Comparison of ENCODE assay signal across 15 cellular contexts in genomic region chr2:235901243-235901642, GRCh38.
DNase-seq lines count a peak whose midpoint lies in the region; ATAC-seq and TF ChIP-seq lines count a peak whose summit lies in the region.
"Had no signal": no experiment of that assay in that cellular context is flagged by ENCODE, and none has a peak within 500 bp of the region (broad histone marks: within the 10 kb centered on the region; RNA-seq: fewer than 3 reads in every experiment).

No MANE protein-coding gene starts in this region.

- POLR2A ChIA-PET in IMR-90 (lab: Charles Lee; ENCODE audit: unreplicated experiment) = no interaction called here

- H3K9me1 ChIP-seq in IMR-90 (ENCODE audit: insufficient read depth, low read length) = no peaks in the 10 kb centered on the region; the same call in 1 of the 2 replicates

- DNase-seq in IMR-90 = no peak
- peak; percentile 25 for DNase-seq in colonic mucosa
- peak; percentile 17 for DNase-seq in foreskin melanocyte
- peak in 1 of 3 donors; percentile 9 for DNase-seq in mucosa of descending colon
- DNase-seq in occipital lobe (lab: John Stamatoyannopoulos, UW) = no peak
- DNase-seq in foreskin fibroblast = no peak
- DNase-seq: BE2C; CD4-positive, alpha-beta memory T cell; COR-L47; H7 had no signal

- H2AFZ ChIP-seq in IMR-90 (replicated peaks; ENCODE audit: low read length, poor library complexity) = no peak overlapping the region
- H2AFZ ChIP-seq: GM23338 had no signal

- H3K79me1 ChIP-seq in IMR-90 (ENCODE audit: low read depth in 1 of 2, low read length in 2 of 2) = no peaks in the 10 kb centered on the region

- no peak overlapping the region for H4K5ac ChIP-seq in IMR-90 (ENCODE audit: low read depth, low read length)

- H3K4me1 ChIP-seq in IMR-90 (ENCODE audit: control insufficient read depth, insufficient read depth, low read length) (no peaks in the 10 kb centered on the region; the same call in 1 of the 2 replicates), colonic mucosa (no peaks in the 10 kb centered on the region), mucosa of descending colon (ENCODE audit: low read depth) (no peaks in the 10 kb centered on the region)
- H3K4me1 ChIP-seq: A549, BE2C had no signal

- H3K27ac ChIP-seq in IMR-90 (ENCODE audit: insufficient read depth, low read length) (no peak overlapping the region), colonic mucosa (no peak overlapping the region)
- H3K27ac ChIP-seq: A549, C4-2B had no signal

- no peak overlapping the region for H2AK5ac ChIP-seq in IMR-90 (ENCODE audit: low read depth, low read length)

- no peak overlapping the region for H3K4me3 ChIP-seq in IMR-90 (ENCODE audit: insufficient read depth, low read depth, low read length)
- no peak overlapping the region for H3K4me3 ChIP-seq in colonic mucosa
- H3K4me3 ChIP-seq in mucosa of descending colon = no peak overlapping the region
- H3K4me3 ChIP-seq in foreskin fibroblast (ENCODE audit: low read depth in 1 of 2, low read length in 2 of 2) = no peak overlapping the region
- H3K4me3 ChIP-seq: A549, GM23338 had no signal

- H4K8ac ChIP-seq in IMR-90 (ENCODE audit: low read depth in 2 of 2, low read length in 2 of 2) = no peak overlapping the region

- H3K14ac ChIP-seq in IMR-90 (replicated peaks; ENCODE audit: low read depth, low read length) = no peak overlapping the region

- no peak overlapping the region for H3K56ac ChIP-seq in IMR-90 (ENCODE audit: extremely low read depth, insufficient read depth, low read length)

- H3K23ac ChIP-seq in IMR-90 (ENCODE audit: low read depth, low read length) = no peak overlapping the region

- H4K91ac ChIP-seq in IMR-90 (ENCODE audit: insufficient read depth, low read depth, low read length) = no peak overlapping the region

- BruUV-seq in IMR-90 (replicated peaks; lab: Mats Ljungman, UMichigan) = no TSS peak

- H3K36me3 ChIP-seq in IMR-90 (ENCODE audit: control insufficient read depth, insufficient read depth, low read length) = peaks cover 1% of the 10 kb centered on the region; the same call in 1 of the 2 replicates
- no peaks in the 10 kb centered on the region for H3K36me3 ChIP-seq in colonic mucosa
- no peaks in the 10 kb centered on the region for H3K36me3 ChIP-seq in mucosa of descending colon (ENCODE audit: low read depth)
- H3K36me3 ChIP-seq: BE2C had no signal

- TF ChIP-seq POLR2A in IMR-90 (IDR thresholded peaks at IDR 0.05; ENCODE audit: low read depth, low read length) = no peak

- TF ChIP-seq CTCF in IMR-90 (conservative IDR thresholded peaks at IDR 0.05; ENCODE audit: low read depth, low read length) (no peak), colonic mucosa (IDR thresholded peaks at IDR 0.05) (no peak), mucosa of descending colon (IDR thresholded peaks at IDR 0.05) (no peak), foreskin fibroblast (IDR thresholded peaks at IDR 0.05; ENCODE audit: low read depth, low read length) (no peak)

- H2BK5ac ChIP-seq in IMR-90 (ENCODE audit: low read depth, low read length, poor library complexity, severe bottlenecking) = no peak overlapping the region

- H2BK15ac ChIP-seq in IMR-90 (ENCODE audit: low read depth, low read length) = no peak overlapping the region

- no peak overlapping the region for H3K18ac ChIP-seq in IMR-90 (ENCODE audit: low read depth, low read length)

- H3K27me3 ChIP-seq in IMR-90 (ENCODE audit: control insufficient read depth, insufficient read depth, low read length) = no peaks in the 10 kb centered on the region
- no peaks in the 10 kb centered on the region for H3K27me3 ChIP-seq in colonic mucosa
- H3K27me3 ChIP-seq: BE2C had no signal

- no peak overlapping the region for H3K4me2 ChIP-seq in IMR-90 (ENCODE audit: low read depth, low read length)
- H3K4me2 ChIP-seq: A549, GM23338 had no signal

- no peak overlapping the region for H3K4ac ChIP-seq in IMR-90 (ENCODE audit: low read depth, low read length)

- intact Hi-C loops in IMR-90 (cut with micrococcal nuclease) = no loop called here
- intact Hi-C loops in colonic mucosa (cut with DNase I) = no loop called here
- intact Hi-C loops in mucosa of descending colon (cut with DNase I, micrococcal nuclease) = no loop called here

- dilution Hi-C loops in IMR-90 (cut with HindIII; ENCODE audit: low sequenced_read_pairs, unreplicated experiment) = no loop called here

- no peaks in the 10 kb centered on the region for H4K20me1 ChIP-seq in IMR-90 (ENCODE audit: insufficient read depth, low read length)

- H3K9ac ChIP-seq in IMR-90 (ENCODE audit: low read depth, low read length) (no peak overlapping the region), colonic mucosa (ENCODE audit: low read depth in 2 of 2, low read length in 2 of 2) (no peak overlapping the region)

- no peak overlapping the region for H2BK20ac ChIP-seq in IMR-90 (ENCODE audit: low read depth, low read length)

- H2BK120ac ChIP-seq in IMR-90 (ENCODE audit: low read depth, low read length) = no peak overlapping the region

- no peak overlapping the region for H2AK9ac ChIP-seq in IMR-90 (replicated peaks; ENCODE audit: low read depth, low read length, poor library complexity)

- in situ Hi-C loops in IMR-90 (cut with MboI; ENCODE audit: low sequenced_read_pairs) = no loop called here

- no CpG with 5 or more reads among the region's 1 CpG for WGBS in IMR-90 (ENCODE audit: extremely low coverage in 2 of 2, insufficient read length in 1 of 2), 2 experiments

- H3K9me3 ChIP-seq in IMR-90 (ENCODE audit: control insufficient read depth, insufficient read depth, low read length) = no peaks in the 10 kb centered on the region
- no peaks in the 10 kb centered on the region for H3K9me3 ChIP-seq in colonic mucosa
- no peaks in the 10 kb centered on the region for H3K9me3 ChIP-seq in mucosa of descending colon
- H3K9me3 ChIP-seq: A549, BE2C had no signal

- CTCF ChIA-PET in IMR-90 (lab: Yijun Ruan, JAX) = no interaction called here

- ATAC-seq in IMR-90 (ENCODE audit: low read depth) (peak; percentile 60), mucosa of descending colon (peak; percentile 78), GM18498 (IDR thresholded peaks at IDR 0.05; ENCODE audit: unreplicated experiment) (no peak), HG02571 (IDR thresholded peaks at IDR 0.05; ENCODE audit: unreplicated experiment) (no peak)
- ATAC-seq: A549, GM23338 had no signal

- TF ChIP-seq RAD21 in IMR-90 (IDR thresholded peaks at IDR 0.05; ENCODE audit: low read length) = no peak

TF ChIP-seq in IMR-90, 13 proteins besides CTCF, POLR2A, EP300 and RAD21:
- no peak for TF ChIP-seq FOS (IDR thresholded peaks at IDR 0.05; ENCODE audit: low read depth, low read length)
- no peak for TF ChIP-seq NFE2L2 (IDR thresholded peaks at IDR 0.05; ENCODE audit: low read depth, low read length)
- TF ChIP-seq RFX5 (IDR thresholded peaks at IDR 0.05; ENCODE audit: low read depth, low read length) = no peak
- no peak for TF ChIP-seq SMC3 (IDR thresholded peaks at IDR 0.05; ENCODE audit: low read depth, low read length)
- no peak for TF ChIP-seq ELK1 (IDR thresholded peaks at IDR 0.05; ENCODE audit: borderline replicate concordance, low read depth, low read length)

Comparison
In these comparisons a context has a peak if more than half of its experiments do, and no peak if none do; other contexts are left out.
1. ATAC-seq: peak in IMR-90 (single experiment) and mucosa of descending colon (single experiment); none in GM18498 (single experiment) and HG02571 (single experiment).
2. DNase-seq: peak in colonic mucosa (single experiment) and foreskin melanocyte (single experiment); none in IMR-90 (single experiment), occipital lobe (single experiment) and foreskin fibroblast (0 of 2).